Comparison of ENCODE assay signal across 21 cellular contexts in the genomic region with DNA sequence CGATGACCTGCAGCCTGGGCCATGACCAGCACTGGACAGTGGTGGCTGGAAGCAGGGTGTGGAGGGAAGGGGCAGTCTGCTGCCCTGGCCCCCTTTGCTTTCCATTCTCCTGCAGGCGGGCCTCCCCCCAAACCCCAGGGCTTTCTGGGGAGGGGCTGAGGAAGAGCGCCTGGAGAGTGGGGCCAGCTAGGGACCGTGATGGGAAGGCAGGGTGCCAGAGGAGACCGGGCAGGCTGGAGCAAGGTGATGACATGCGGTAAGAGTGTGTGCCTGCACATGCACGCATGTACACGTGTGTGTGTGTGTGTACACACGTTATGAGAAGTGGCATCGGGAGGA. TPM values are rescaled to one million over a fixed set of nuclear protein-coding genes. Genes with fewer than 3 reads are reported as not detected.
DNase-seq lines count a peak whose midpoint lies in the region; ATAC-seq and TF ChIP-seq lines count a peak whose summit lies in the region.
"Had no signal": no experiment of that assay in that cellular context is flagged by ENCODE, and none has a peak within 500 bp of the region (broad histone marks: within the 10 kb centered on the region; RNA-seq: fewer than 3 reads in every experiment).

No MANE protein-coding gene starts in this region.

- no TSS peak for BruUV-seq in IMR-90 (replicated peaks; lab: Mats Ljungman, UMichigan)

- peak overlapping the region; percentile 42; the same call in 1 of the 2 replicates for H3K27ac ChIP-seq in IMR-90 (ENCODE audit: insufficient read depth, low read length)
- peak overlapping the region; percentile 44 for H3K27ac ChIP-seq in colonic mucosa
- H3K27ac ChIP-seq in mucosa of rectum (ENCODE audit: low read depth in 2 of 2, low read length in 2 of 2) = peak overlapping the region; percentile 41 to 63
- H3K27ac ChIP-seq in subcutaneous abdominal adipose tissue (ENCODE audit: low read depth, low read length) = peak overlapping the region; percentile 74
- H3K27ac ChIP-seq: foreskin keratinocyte, PC-9 had no signal

- peaks cover 39% of the 10 kb centered on the region for H3K9me1 ChIP-seq in IMR-90 (ENCODE audit: insufficient read depth, low read length)

- H3K14ac ChIP-seq in IMR-90 (replicated peaks; ENCODE audit: low read depth, low read length) = no peak overlapping the region

- peaks cover 19% of the 10 kb centered on the region for H4K20me1 ChIP-seq in IMR-90 (ENCODE audit: insufficient read depth, low read length)

- H2AK5ac ChIP-seq in IMR-90 (ENCODE audit: low read depth, low read length) = peak overlapping the region; percentile 77

- TF ChIP-seq CTCF in IMR-90 (conservative IDR thresholded peaks at IDR 0.05; ENCODE audit: low read depth, low read length) = no peak
- TF ChIP-seq CTCF in colonic mucosa (IDR thresholded peaks at IDR 0.05) = no peak

- no peak overlapping the region for H2BK15ac ChIP-seq in IMR-90 (ENCODE audit: low read depth, low read length)

- H3K27me3 ChIP-seq in IMR-90 (ENCODE audit: control insufficient read depth, insufficient read depth, low read length) (no peaks in the 10 kb centered on the region), colonic mucosa (no peaks in the 10 kb centered on the region), mucosa of rectum (ENCODE audit: control insufficient read depth in 2 of 2, insufficient read depth in 2 of 2, low read length in 2 of 2) (no peaks in the 10 kb centered on the region), subcutaneous abdominal adipose tissue (ENCODE audit: control insufficient read depth in 5 of 5, insufficient read depth in 4 of 5, low read length in 5 of 5) (no peaks in the 10 kb centered on the region)
- H3K27me3 ChIP-seq: foreskin keratinocyte, MG63 had no signal

- DNase-seq in IMR-90 (no peak), colonic mucosa (no peak), UCSD-AML1 (lab: John Stamatoyannopoulos, UW; ENCODE audit: unreplicated experiment) (no peak), NCI-H2227 treated with DMSO at 0.1 percent for 48 hours (lab: John Stamatoyannopoulos, UW) (no peak)
- DNase-seq: activated CD4-positive, alpha-beta memory T cell treated with anti-CD3 and anti-CD28 coated beads for 36 hours; CD4-positive, CD25-positive, alpha-beta regulatory T cell; foreskin keratinocyte; H9; kidney glomerular epithelial cell; MG63; NCI-H748 treated with DMSO at 0.1 percent for 48 hours; PC-9; stimulated activated naive CD4-positive, alpha-beta T cell; T-helper 17 cell had no signal

- H3K36me3 ChIP-seq in IMR-90 (ENCODE audit: control insufficient read depth, insufficient read depth, low read length) (no peaks in the 10 kb centered on the region), colonic mucosa (no peaks in the 10 kb centered on the region), mucosa of rectum (ENCODE audit: control insufficient read depth in 2 of 2, insufficient read depth in 2 of 2, low read length in 2 of 2) (peaks cover 29 to 38% of the 10 kb centered on the region in 2 donors), subcutaneous abdominal adipose tissue (ENCODE audit: control insufficient read depth in 5 of 5, insufficient read depth in 5 of 5, low read length in 5 of 5) (peaks cover 0 to 13% (median 5%) of the 10 kb centered on the region in 5 donors)

- no peak overlapping the region for H4K5ac ChIP-seq in IMR-90 (ENCODE audit: low read depth, low read length)

- peak overlapping the region; percentile 50 for H2AK9ac ChIP-seq in IMR-90 (replicated peaks; ENCODE audit: low read depth, low read length, poor library complexity)

- H2AFZ ChIP-seq in IMR-90 (replicated peaks; ENCODE audit: low read length, poor library complexity) = no peak overlapping the region
- H2AFZ ChIP-seq: PC-9 had no signal

- TF ChIP-seq RAD21 in IMR-90 (IDR thresholded peaks at IDR 0.05; ENCODE audit: low read length) = no peak

- TF ChIP-seq POLR2A in IMR-90 (IDR thresholded peaks at IDR 0.05; ENCODE audit: low read depth, low read length) = no peak

- WGBS in IMR-90 (ENCODE audit: extremely low coverage in 2 of 2, insufficient read length in 1 of 2), 2 experiments = 51% methylated on average over 6 of the region's 10 CpGs; no CpG with 5 or more reads in 1 of the 2 experiments

- H3K56ac ChIP-seq in IMR-90 (ENCODE audit: extremely low read depth, insufficient read depth, low read length) = no peak overlapping the region

- H3K4me3 ChIP-seq in IMR-90 (ENCODE audit: insufficient read depth, low read depth, low read length) (no peak overlapping the region), colonic mucosa (no peak overlapping the region), mucosa of rectum (ENCODE audit: low read length in 2 of 2) (no peak overlapping the region), subcutaneous abdominal adipose tissue (ENCODE audit: low read depth in 1 of 5, low read length in 5 of 5) (peak overlapping the region in 1 of 5 donors; percentile 17)
- H3K4me3 ChIP-seq: GM12878, MG63, PC-9 had no signal

- no peak overlapping the region for H3K18ac ChIP-seq in IMR-90 (ENCODE audit: low read depth, low read length)

- CTCF ChIA-PET in IMR-90 (lab: Yijun Ruan, JAX) = no interaction called here

- H3K9ac ChIP-seq in IMR-90 (ENCODE audit: low read depth, low read length) = no peak overlapping the region
- no peak overlapping the region for H3K9ac ChIP-seq in colonic mucosa (ENCODE audit: low read depth in 2 of 2, low read length in 2 of 2)
- H3K9ac ChIP-seq in mucosa of rectum (ENCODE audit: low read depth in 1 of 2, low read length in 2 of 2) = no peak overlapping the region
- no peak overlapping the region for H3K9ac ChIP-seq in subcutaneous abdominal adipose tissue (ENCODE audit: low read length in 5 of 5)

- no peak overlapping the region for H2BK120ac ChIP-seq in IMR-90 (ENCODE audit: low read depth, low read length)

- no peak overlapping the region for H2BK5ac ChIP-seq in IMR-90 (ENCODE audit: low read depth, low read length, poor library complexity, severe bottlenecking)

- peak overlapping the region; percentile 48; the same call in 1 of the 2 replicates for H3K4ac ChIP-seq in IMR-90 (ENCODE audit: low read depth, low read length)

- dilution Hi-C loops in IMR-90 (cut with HindIII; ENCODE audit: low sequenced_read_pairs, unreplicated experiment) = no loop called here

- ATAC-seq in IMR-90 (ENCODE audit: low read depth) (no peak), HG02840 (IDR thresholded peaks at IDR 0.05; ENCODE audit: low FRiP score, unreplicated experiment) (no peak), GM21526 (IDR thresholded peaks at IDR 0.05; ENCODE audit: low FRiP score, unreplicated experiment) (no peak)
- ATAC-seq: foreskin keratinocyte, GM12878, T-helper 17 cell had no signal

- H3K23ac ChIP-seq in IMR-90 (ENCODE audit: low read depth, low read length) = no peak overlapping the region

- in situ Hi-C loops in IMR-90 (cut with MboI; ENCODE audit: low sequenced_read_pairs) = no loop called here

- H3K4me1 ChIP-seq in IMR-90 (ENCODE audit: control insufficient read depth, insufficient read depth, low read length) (peaks cover 24% of the 10 kb centered on the region), colonic mucosa (peaks cover 1% of the 10 kb centered on the region), mucosa of rectum (ENCODE audit: control insufficient read depth in 2 of 2, insufficient read depth in 2 of 2, low read length in 2 of 2) (peaks cover 47 to 59% of the 10 kb centered on the region in 2 donors), subcutaneous abdominal adipose tissue (ENCODE audit: control insufficient read depth in 5 of 5, insufficient read depth in 5 of 5, low read length in 5 of 5) (peaks cover 35 to 94% (median 88%) of the 10 kb centered on the region in 5 donors)
- H3K4me1 ChIP-seq: foreskin keratinocyte had no signal

- no peak overlapping the region; a peak in 2 of 4 replicates for H4K8ac ChIP-seq in IMR-90 (ENCODE audit: low read depth in 2 of 2, low read length in 2 of 2)

- no peak overlapping the region for H3K4me2 ChIP-seq in IMR-90 (ENCODE audit: low read depth, low read length)
- H3K4me2 ChIP-seq: PC-9 had no signal

- H2BK20ac ChIP-seq in IMR-90 (ENCODE audit: low read depth, low read length) = no peak overlapping the region; the same call in 1 of the 2 replicates

- intact Hi-C loops in IMR-90 (cut with micrococcal nuclease) (no loop called here), colonic mucosa (cut with DNase I) (no loop called here)

- H3K9me3 ChIP-seq in IMR-90 (ENCODE audit: control insufficient read depth, insufficient read depth, low read length) = no peaks in the 10 kb centered on the region
- no peaks in the 10 kb centered on the region for H3K9me3 ChIP-seq in colonic mucosa
- no peaks in the 10 kb centered on the region for H3K9me3 ChIP-seq in mucosa of rectum (ENCODE audit: control insufficient read depth in 2 of 2, low read length in 2 of 2)
- H3K9me3 ChIP-seq in subcutaneous abdominal adipose tissue (ENCODE audit: control insufficient read depth in 5 of 5, low read length in 5 of 5) = no peaks in the 10 kb centered on the region
- H3K9me3 ChIP-seq: MG63 had no signal

- POLR2A ChIA-PET in IMR-90 (lab: Charles Lee; ENCODE audit: unreplicated experiment) = no interaction called here

- peaks cover 11 to 62% of the 10 kb centered on the region in 2 experiments; a peak in 3 of 4 replicates for H3K79me1 ChIP-seq in IMR-90 (ENCODE audit: low read depth in 1 of 2, low read length in 2 of 2)

- no peak overlapping the region for H4K91ac ChIP-seq in IMR-90 (ENCODE audit: insufficient read depth, low read depth, low read length)

TF ChIP-seq in IMR-90, 13 proteins besides CTCF, POLR2A, EP300 and RAD21 (continues in another document):
- no peak for TF ChIP-seq NFE2L2 (IDR thresholded peaks at IDR 0.05; ENCODE audit: low read depth, low read length)
- TF ChIP-seq BHLHE40 (IDR thresholded peaks at IDR 0.05; ENCODE audit: low read depth, low read length) = no peak
- no peak for TF ChIP-seq MXI1 (IDR thresholded peaks at IDR 0.05; ENCODE audit: borderline replicate concordance, low read depth, low read length)
- TF ChIP-seq RCOR1 (IDR thresholded peaks at IDR 0.05; ENCODE audit: insufficient replicate concordance, low read length) = no peak
- no peak for TF ChIP-seq CEBPB (IDR thresholded peaks at IDR 0.05; ENCODE audit: low read depth, low read length)
- TF ChIP-seq FOS (IDR thresholded peaks at IDR 0.05; ENCODE audit: low read depth, low read length) = no peak
- TF ChIP-seq RFX5 (IDR thresholded peaks at IDR 0.05; ENCODE audit: low read depth, low read length) = no peak
- no peak for TF ChIP-seq CHD1 (IDR thresholded peaks at IDR 0.05; ENCODE audit: low read depth, low read length)

RNA-seq across cellular contexts. Expression of a gene that starts 7.8 kb away (rescaled TPM):
- total RNA-seq in IMR-90 (2012; rRNA removed) (9.9 and 10.8 TPM in 2 replicates), colonic mucosa (100 to 1,000 TPM; 142 to 152 TPM)
- 42.0 and 53.1 TPM in 2 replicates for polyA plus RNA-seq in IMR-90 (2012; rRNA removed)
- polyA plus RNA-seq in IMR-90 (2012; cell fraction: cytosol; rRNA removed) = 68.2 and 111 TPM in 2 replicates
- polyA plus RNA-seq in IMR-90 (2012; cell fraction: nucleus; rRNA removed; ENCODE audit: low replicate concordance) = 38.8 and 119 TPM in 2 replicates

RNA-seq across cellular contexts. Expression of a gene that starts 21.3 kb away (rescaled TPM):
- total RNA-seq in IMR-90 (2012; rRNA removed) = under 0.01 TPM in 1 of 2 replicates, not detected in the other
- 0.09 and 0.14 TPM in 2 replicates for polyA plus RNA-seq in IMR-90 (2012; rRNA removed)
- 0.08 TPM in 1 of 2 replicates, not detected in the other for polyA plus RNA-seq in IMR-90 (2012; cell fraction: cytosol; rRNA removed)
- polyA plus RNA-seq in IMR-90 (2012; cell fraction: nucleus; rRNA removed; ENCODE audit: low replicate concordance) = 0.02 and 0.06 TPM in 2 replicates
- total RNA-seq in colonic mucosa = 1 to 10 TPM in 1 of 2 donors, under 1 TPM in 1; 0.77 to 1.5 TPM
- total RNA-seq: activated CD4-positive, alpha-beta memory T cell treated with anti-CD3 and anti-CD28 coated beads for 36 hours; CD4-positive, CD25-positive, alpha-beta regulatory T cell; SK-MEL-5; T-helper 17 cell had no signal
- polyA plus RNA-seq: AG04450; CD4-positive, CD25-positive, alpha-beta regulatory T cell had no signal

Comparison
In these comparisons a context has a peak if more than half of its experiments do, and no peak if none do; other contexts are left out.
1. RNA of a gene that starts 7.8 kb away (total RNA-seq): 142 to 152 TPM in colonic mucosa; 9.9 to 10.8 TPM in IMR-90; every median in the first group is over 10 times any median in the second.
2. Peak in every context shown above with its lines, with median percentiles within 50 percentile points of each other: H3K27ac ChIP-seq.